ENCODE assay signal across 16 cellular contexts in the genomic region with DNA sequence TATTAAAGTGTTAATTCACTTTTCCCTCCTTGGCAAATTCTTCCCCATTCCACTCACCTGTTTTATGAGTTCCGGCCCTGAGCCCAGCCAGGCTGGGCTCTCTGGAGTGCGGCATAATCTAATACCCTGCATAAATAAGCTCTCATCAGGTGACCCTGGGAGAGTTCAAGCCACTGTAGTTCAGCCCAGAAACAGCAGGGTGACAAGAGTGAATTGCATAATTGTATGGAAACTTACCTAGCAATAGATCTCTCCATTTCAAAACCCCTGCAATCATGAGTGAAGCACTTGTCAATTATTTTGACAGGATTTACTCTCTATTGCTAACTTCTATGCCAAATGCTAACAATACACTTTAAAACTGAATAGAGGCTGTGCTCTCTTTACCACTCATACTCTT.
DNase-seq lines count a peak whose midpoint lies in the region; ATAC-seq and TF ChIP-seq lines count a peak whose summit lies in the region.
"Had no signal": no experiment of that assay in that cellular context is flagged by ENCODE, and none has a peak within 500 bp of the region (broad histone marks: within the 10 kb centered on the region; RNA-seq: fewer than 3 reads in every experiment).

No MANE protein-coding gene starts in this region.

- no peak for TF ChIP-seq POLR2A in body of pancreas (IDR thresholded peaks at IDR 0.05)

- WGBS in body of pancreas, 2 donors: 37 to 42% methylated on average over 2 of the region's 2 CpGs

- no peak for TF ChIP-seq CTCF in activated CD8-positive, alpha-beta T cell treated with anti-CD3 and anti-CD28 coated beads for 36 hours (IDR thresholded peaks at IDR 0.05)
- TF ChIP-seq CTCF in body of pancreas (IDR thresholded peaks at IDR 0.05): peak in 3 of 7 experiments; percentile 21 to 29 (median 21)
- TF ChIP-seq CTCF in RWPE1 (conservative IDR thresholded peaks at IDR 0.05; ENCODE audit: low read depth): no peak

- no peaks in the 10 kb centered on the region for H3K27me3 Mint-ChIP-seq in activated CD8-positive, alpha-beta T cell treated with anti-CD3 and anti-CD28 coated beads for 36 hours
- no peaks in the 10 kb centered on the region for H3K27me3 Mint-ChIP-seq in activated CD8-positive, alpha-beta T cell treated with anti-CD3 and anti-CD28 coated beads, Interleukin-2, amount 10 ng/mL, durations not matched to agents 7 days and 5 days (ENCODE audit: low read depth)

- H3K27ac ChIP-seq in body of pancreas: no peak overlapping the region
- H3K27ac ChIP-seq in RWPE1: no peak overlapping the region
- H3K27ac ChIP-seq: thoracic aorta had no signal

- POLR2A ChIA-PET in activated CD8-positive, alpha-beta T cell treated with anti-CD3 and anti-CD28 coated beads for 36 hours (lab: Charles Lee): interaction anchor here (0.7 kb wide), 1 partner anchor 13 kb away, joined by 3 read pairs; no protein-coding TSS in a partner anchor
- POLR2A ChIA-PET in activated CD8-positive, alpha-beta T cell treated with anti-CD3 and anti-CD28 coated beads, Interleukin-2, amount 10 ng/mL, durations not matched to agents 7 days and 5 days (lab: Charles Lee): no interaction called here
- POLR2A ChIA-PET in RWPE1 (lab: Yijun Ruan, JAX; ENCODE audit: low non-redundant PET): no interaction called here

- H3K4me3 ChIP-seq in body of pancreas: no peak overlapping the region
- H3K4me3 ChIP-seq: thoracic aorta had no signal

- no peak for ATAC-seq in activated CD8-positive, alpha-beta T cell treated with anti-CD3 and anti-CD28 coated beads for 36 hours
- ATAC-seq in activated CD8-positive, alpha-beta T cell treated with anti-CD3 and anti-CD28 coated beads, Interleukin-2, amount 10 ng/mL, durations not matched to agents 7 days and 5 days: no peak
- ATAC-seq in body of pancreas (peak; percentile 85), HG02885 (IDR thresholded peaks at IDR 0.05; ENCODE audit: poor library complexity, unreplicated experiment) (no peak)
- ATAC-seq in stimulated activated effector memory CD8-positive, alpha-beta T cell treated with anti-CD3 and anti-CD28 coated beads, Interleukin-12 subunit alpha, Interleukin-12 subunit beta, amount 100 ng/mL, for 72 hours: no peak
- ATAC-seq: right cardiac atrium had no signal

- intact Hi-C loops in activated CD8-positive, alpha-beta T cell treated with anti-CD3 and anti-CD28 coated beads for 36 hours (cut with micrococcal nuclease): no loop called here
- intact Hi-C loops in body of pancreas (cut with DNase I): no loop called here

- H3K4me1 Mint-ChIP-seq in activated CD8-positive, alpha-beta T cell treated with anti-CD3 and anti-CD28 coated beads for 36 hours (ENCODE audit: low read depth): peaks cover 58% of the 10 kb centered on the region
- H3K4me1 Mint-ChIP-seq in activated CD8-positive, alpha-beta T cell treated with anti-CD3 and anti-CD28 coated beads, Interleukin-2, amount 10 ng/mL, durations not matched to agents 7 days and 5 days (ENCODE audit: low read depth): peaks cover 21% of the 10 kb centered on the region
- peaks cover 79% of the 10 kb centered on the region for H3K4me1 Mint-ChIP-seq in stimulated activated effector memory CD8-positive, alpha-beta T cell treated with anti-CD3 and anti-CD28 coated beads, Interleukin-12 subunit alpha, Interleukin-12 subunit beta, amount 100 ng/mL, for 72 hours

- H3K36me3 ChIP-seq in body of pancreas (replicated peaks in 1 of 2; ENCODE audit: insufficient read depth in 1 of 2, low read depth in 2 of 2): no peaks in the 10 kb centered on the region
- H3K36me3 ChIP-seq: thoracic aorta had no signal

- no peak overlapping the region for H3K4me3 Mint-ChIP-seq in activated CD8-positive, alpha-beta T cell treated with anti-CD3 and anti-CD28 coated beads for 36 hours
- H3K4me3 Mint-ChIP-seq in activated CD8-positive, alpha-beta T cell treated with anti-CD3 and anti-CD28 coated beads, Interleukin-2, amount 10 ng/mL, durations not matched to agents 7 days and 5 days: no peak overlapping the region
- no peak overlapping the region for H3K4me3 Mint-ChIP-seq in stimulated activated effector memory CD8-positive, alpha-beta T cell treated with anti-CD3 and anti-CD28 coated beads, Interleukin-12 subunit alpha, Interleukin-12 subunit beta, amount 100 ng/mL, for 72 hours
- H3K4me3 Mint-ChIP-seq: neural crest cell; T-helper 1 cell treated with Interleukin-12 subunit alpha and Interleukin-12 subunit beta and Interleukin-4 antibody, amounts not matched to agents 30 μg/mL and 1 μg/mL, for 36 hours had no signal

- H3K36me3 Mint-ChIP-seq in activated CD8-positive, alpha-beta T cell treated with anti-CD3 and anti-CD28 coated beads for 36 hours (ENCODE audit: low read depth): peaks cover 37% of the 10 kb centered on the region
- peaks cover 52% of the 10 kb centered on the region for H3K36me3 Mint-ChIP-seq in activated CD8-positive, alpha-beta T cell treated with anti-CD3 and anti-CD28 coated beads, Interleukin-2, amount 10 ng/mL, durations not matched to agents 7 days and 5 days (ENCODE audit: low read depth)
- H3K36me3 Mint-ChIP-seq in stimulated activated effector memory CD8-positive, alpha-beta T cell treated with anti-CD3 and anti-CD28 coated beads, Interleukin-12 subunit alpha, Interleukin-12 subunit beta, amount 100 ng/mL, for 72 hours: peaks cover 60% of the 10 kb centered on the region

- no peak for DNase-seq in activated CD8-positive, alpha-beta T cell treated with anti-CD3 and anti-CD28 coated beads for 36 hours
- DNase-seq in activated CD8-positive, alpha-beta T cell treated with anti-CD3 and anti-CD28 coated beads, Interleukin-2, amount 10 ng/mL, durations not matched to agents 7 days and 5 days: no peak
- DNase-seq in NCI-H2227 (lab: John Stamatoyannopoulos, UW; ENCODE audit: unreplicated experiment) (peak; percentile 57), body of pancreas (peak in 2 of 4 donors; percentile 36 to 51), RWPE1 (ENCODE audit: low spot score) (no peak), GDM1 (lab: John Stamatoyannopoulos, UW) (no peak)
- DNase-seq in stimulated activated effector memory CD8-positive, alpha-beta T cell treated with anti-CD3 and anti-CD28 coated beads, Interleukin-12 subunit alpha, Interleukin-12 subunit beta, amount 100 ng/mL, for 72 hours (ENCODE audit: low spot score in 2 of 2): no peak
- DNase-seq: activated CD4-positive, CD25-positive, alpha-beta regulatory T cell treated with anti-CD3 and anti-CD28 coated beads, Interleukin-2, amount 50 U/mL, for 72 hours; activated T-cell treated with anti-CD3 and anti-CD28 coated beads for 4 hours; Caco-2; mammary epithelial cell; right cardiac atrium had no signal

- no peaks in the 10 kb centered on the region for H3K9me3 ChIP-seq in body of pancreas
- H3K9me3 ChIP-seq: Caco-2, thoracic aorta had no signal

- peak overlapping the region; percentile 36 for H3K27ac Mint-ChIP-seq in activated CD8-positive, alpha-beta T cell treated with anti-CD3 and anti-CD28 coated beads for 36 hours
- H3K27ac Mint-ChIP-seq in activated CD8-positive, alpha-beta T cell treated with anti-CD3 and anti-CD28 coated beads, Interleukin-2, amount 10 ng/mL, durations not matched to agents 7 days and 5 days: no peak overlapping the region
- peak overlapping the region; percentile 81 for H3K27ac Mint-ChIP-seq in stimulated activated effector memory CD8-positive, alpha-beta T cell treated with anti-CD3 and anti-CD28 coated beads, Interleukin-12 subunit alpha, Interleukin-12 subunit beta, amount 100 ng/mL, for 72 hours
- H3K27ac Mint-ChIP-seq: T-helper 1 cell treated with Interleukin-12 subunit alpha and Interleukin-12 subunit beta and Interleukin-4 antibody, amounts not matched to agents 30 μg/mL and 1 μg/mL, for 36 hours had no signal

- H3K27me3 ChIP-seq in body of pancreas: no peaks in the 10 kb centered on the region

- peaks cover 7% of the 10 kb centered on the region for H3K4me1 ChIP-seq in body of pancreas
- H3K4me1 ChIP-seq: Caco-2 had no signal

- no peaks in the 10 kb centered on the region for H3K9me3 Mint-ChIP-seq in activated CD8-positive, alpha-beta T cell treated with anti-CD3 and anti-CD28 coated beads for 36 hours
- no peaks in the 10 kb centered on the region for H3K9me3 Mint-ChIP-seq in activated CD8-positive, alpha-beta T cell treated with anti-CD3 and anti-CD28 coated beads, Interleukin-2, amount 10 ng/mL, durations not matched to agents 7 days and 5 days (ENCODE audit: insufficient read depth)
- H3K9me3 Mint-ChIP-seq in stimulated activated effector memory CD8-positive, alpha-beta T cell treated with anti-CD3 and anti-CD28 coated beads, Interleukin-12 subunit alpha, Interleukin-12 subunit beta, amount 100 ng/mL, for 72 hours: no peaks in the 10 kb centered on the region
- H3K9me3 Mint-ChIP-seq: neural crest cell; T-helper 1 cell treated with Interleukin-12 subunit alpha and Interleukin-12 subunit beta and Interleukin-4 antibody, amounts not matched to agents 30 μg/mL and 1 μg/mL, for 36 hours had no signal

- CTCF ChIA-PET in activated CD8-positive, alpha-beta T cell treated with anti-CD3 and anti-CD28 coated beads for 36 hours (lab: Charles Lee): interaction anchor here (0.9 to 1.9 kb wide), 6 partner anchors 9 to 73 kb away, joined by 3 to 6 read pairs (median 5); no protein-coding TSS in a partner anchor
- CTCF ChIA-PET in activated CD8-positive, alpha-beta T cell treated with anti-CD3 and anti-CD28 coated beads, Interleukin-2, amount 10 ng/mL, durations not matched to agents 7 days and 5 days (lab: Charles Lee): interaction anchor here (1.0 to 3.4 kb wide), 3 partner anchors 11 to 206 kb away, joined by 3 to 12 read pairs (median 3); no protein-coding TSS in a partner anchor
- CTCF ChIA-PET in RWPE1 (lab: Yijun Ruan, JAX): interaction anchor here (0.8 kb wide), 1 partner anchor 94 kb away, joined by 4 read pairs; a partner anchor contains a TSS
